12 cellular contexts compared by ENCODE assay signal in the genomic region with DNA sequence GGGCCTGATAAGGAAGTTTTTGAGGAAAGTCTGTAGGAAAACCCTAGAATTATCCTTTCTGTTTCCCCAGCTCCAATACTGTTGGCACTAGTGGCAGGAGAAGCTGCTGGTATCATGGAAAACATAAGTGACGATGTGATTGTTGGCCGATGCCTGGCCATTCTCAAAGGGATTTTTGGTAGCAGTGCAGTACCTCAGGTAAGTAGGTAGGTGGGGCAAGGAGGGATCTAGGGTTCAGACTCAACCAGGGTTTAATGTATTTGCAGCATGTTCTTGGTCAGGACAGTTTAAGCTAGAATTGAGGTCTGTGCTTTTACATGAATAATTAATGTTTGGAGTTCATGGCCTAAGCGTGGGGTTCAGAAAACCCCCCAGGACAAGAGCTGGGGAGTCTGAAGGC.
DNase-seq lines count a peak whose midpoint lies in the region; ATAC-seq and TF ChIP-seq lines count a peak whose summit lies in the region.
"Had no signal": no experiment of that assay in that cellular context is flagged by ENCODE, and none has a peak within 500 bp of the region (broad histone marks: within the 10 kb centered on the region; RNA-seq: fewer than 3 reads in every experiment).

No MANE protein-coding gene starts in this region.

- H3K27ac Mint-ChIP-seq in natural killer cell (no peak overlapping the region), T-cell (no peak overlapping the region)
- no peak overlapping the region for H3K27ac Mint-ChIP-seq in natural killer cell treated with Interleukin-12 subunit alpha and Interleukin-12 subunit beta and Interleukin-15 and Interleukin-18, amount 100 ng/mL, for 72 hours

- peaks cover 0 to 3% of the 10 kb centered on the region in 2 donors for H3K4me1 Mint-ChIP-seq in natural killer cell
- peaks cover 0 to 6% of the 10 kb centered on the region in 2 donors for H3K4me1 Mint-ChIP-seq in natural killer cell treated with Interleukin-12 subunit alpha and Interleukin-12 subunit beta and Interleukin-15 and Interleukin-18, amount 100 ng/mL, for 72 hours (ENCODE audit: low read depth in 2 of 2)
- H3K4me1 Mint-ChIP-seq in T-cell: no peaks in the 10 kb centered on the region

- no peak for TF ChIP-seq CTCF in natural killer cell (IDR thresholded peaks at IDR 0.05)
- peak; percentile 23 for TF ChIP-seq CTCF in fibroblast of pulmonary artery (IDR thresholded peaks at IDR 0.05; ENCODE audit: low read length, missing control alignments)

- H3K9me3 Mint-ChIP-seq in natural killer cell (no peaks in the 10 kb centered on the region), T-cell (no peaks in the 10 kb centered on the region)
- no peaks in the 10 kb centered on the region for H3K9me3 Mint-ChIP-seq in natural killer cell treated with Interleukin-12 subunit alpha and Interleukin-12 subunit beta and Interleukin-15 and Interleukin-18, amount 100 ng/mL, for 72 hours

- DNase-seq in natural killer cell: no peak
- DNase-seq in natural killer cell treated with Interleukin-12 subunit alpha and Interleukin-12 subunit beta and Interleukin-15 and Interleukin-18, amount 100 ng/mL, for 72 hours (ENCODE audit: low spot score): no peak
- DNase-seq in fibroblast of pulmonary artery (ENCODE audit: low read depth): no peak
- no peak for DNase-seq in COLO668 (lab: John Stamatoyannopoulos, UW; ENCODE audit: unreplicated experiment)
- DNase-seq in T-cell: no peak
- DNase-seq: activated CD4-positive, alpha-beta T cell treated with anti-CD3 and anti-CD28 coated beads for 1 hour; activated effector memory CD4-positive, alpha-beta T cell treated with anti-CD3 and anti-CD28 coated beads, Interleukin-2, amount 50 U/mL, for 16 hours; mesenchymal stem cell; SIG-M5 had no signal

- CTCF ChIA-PET in T-cell (lab: Charles Lee): no interaction called here

- POLR2A ChIA-PET in T-cell (lab: Charles Lee): no interaction called here

- H3K4me3 Mint-ChIP-seq in natural killer cell (no peak overlapping the region), T-cell (no peak overlapping the region)
- H3K4me3 Mint-ChIP-seq in natural killer cell treated with Interleukin-12 subunit alpha and Interleukin-12 subunit beta and Interleukin-15 and Interleukin-18, amount 100 ng/mL, for 72 hours: no peak overlapping the region

- ATAC-seq in natural killer cell (peak in 2 of 3 donors; percentile 41 to 47), SK-N-SH treated with all-trans-retinoic acid at 6 μM for 48 hours (peak; percentile 42; the same call in 2 of the 3 replicates), GM21737 (IDR thresholded peaks at IDR 0.05; ENCODE audit: unreplicated experiment) (no peak), HG03135 (IDR thresholded peaks at IDR 0.05; ENCODE audit: unreplicated experiment) (no peak), T-cell (replicated peaks in 1 of 4) (no peak)
- no peak for ATAC-seq in natural killer cell treated with Interleukin-12 subunit alpha and Interleukin-12 subunit beta and Interleukin-15 and Interleukin-18, amount 100 ng/mL, for 72 hours

- no peaks in the 10 kb centered on the region for H3K27me3 Mint-ChIP-seq in natural killer cell (ENCODE audit: low read depth in 2 of 2)
- no peaks in the 10 kb centered on the region for H3K27me3 Mint-ChIP-seq in natural killer cell treated with Interleukin-12 subunit alpha and Interleukin-12 subunit beta and Interleukin-15 and Interleukin-18, amount 100 ng/mL, for 72 hours
- H3K27me3 Mint-ChIP-seq in T-cell: no peaks in the 10 kb centered on the region

- intact Hi-C loops in natural killer cell (cut with micrococcal nuclease): no loop called here

- H3K36me3 Mint-ChIP-seq in natural killer cell (peaks cover 51% of the 10 kb centered on the region), T-cell (peaks cover 82% of the 10 kb centered on the region)
- H3K36me3 Mint-ChIP-seq in natural killer cell treated with Interleukin-12 subunit alpha and Interleukin-12 subunit beta and Interleukin-15 and Interleukin-18, amount 100 ng/mL, for 72 hours: peaks cover 26% of the 10 kb centered on the region

- no peak overlapping the region for H3K4me3 ChIP-seq in fibroblast of pulmonary artery (replicated peaks; ENCODE audit: low read depth, low read length)

TF ChIP-seq in SK-N-SH treated with all-trans-retinoic acid at 6 μM for 48 hours, 23 proteins besides CTCF, POLR2A, EP300 and RAD21:
- TF ChIP-seq, protein P1, sequence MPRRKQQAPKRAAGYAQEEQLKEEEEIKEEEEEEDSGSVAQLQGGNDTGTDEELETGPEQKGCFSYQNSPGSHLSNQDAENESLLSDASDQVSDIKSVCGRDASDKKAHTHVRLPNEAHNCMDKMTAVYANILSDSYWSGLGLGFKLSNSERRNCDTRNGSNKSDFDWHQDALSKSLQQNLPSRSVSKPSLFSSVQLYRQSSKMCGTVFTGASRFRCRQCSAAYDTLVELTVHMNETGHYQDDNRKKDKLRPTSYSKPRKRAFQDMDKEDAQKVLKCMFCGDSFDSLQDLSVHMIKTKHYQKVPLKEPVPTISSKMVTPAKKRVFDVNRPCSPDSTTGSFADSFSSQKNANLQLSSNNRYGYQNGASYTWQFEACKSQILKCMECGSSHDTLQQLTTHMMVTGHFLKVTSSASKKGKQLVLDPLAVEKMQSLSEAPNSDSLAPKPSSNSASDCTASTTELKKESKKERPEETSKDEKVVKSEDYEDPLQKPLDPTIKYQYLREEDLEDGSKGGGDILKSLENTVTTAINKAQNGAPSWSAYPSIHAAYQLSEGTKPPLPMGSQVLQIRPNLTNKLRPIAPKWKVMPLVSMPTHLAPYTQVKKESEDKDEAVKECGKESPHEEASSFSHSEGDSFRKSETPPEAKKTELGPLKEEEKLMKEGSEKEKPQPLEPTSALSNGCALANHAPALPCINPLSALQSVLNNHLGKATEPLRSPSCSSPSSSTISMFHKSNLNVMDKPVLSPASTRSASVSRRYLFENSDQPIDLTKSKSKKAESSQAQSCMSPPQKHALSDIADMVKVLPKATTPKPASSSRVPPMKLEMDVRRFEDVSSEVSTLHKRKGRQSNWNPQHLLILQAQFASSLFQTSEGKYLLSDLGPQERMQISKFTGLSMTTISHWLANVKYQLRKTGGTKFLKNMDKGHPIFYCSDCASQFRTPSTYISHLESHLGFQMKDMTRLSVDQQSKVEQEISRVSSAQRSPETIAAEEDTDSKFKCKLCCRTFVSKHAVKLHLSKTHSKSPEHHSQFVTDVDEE (CRISPR knock-in tag; IDR thresholded peaks at IDR 0.05): no peak
- no peak for TF ChIP-seq TCF4 (CRISPR knock-in tag; IDR thresholded peaks at IDR 0.05; ENCODE audit: borderline replicate concordance)
- TF ChIP-seq ZNF565 (CRISPR knock-in tag; conservative IDR thresholded peaks at IDR 0.05; ENCODE audit: low read depth): no peak

Comparison
In these comparisons a context has a peak if more than half of its experiments do, and no peak if none do; other contexts are left out.
1. ATAC-seq: peak in natural killer cell (2 of 3) and SK-N-SH treated with all-trans-retinoic acid at 6 μM for 48 hours (single experiment); none in natural killer cell treated with Interleukin-12 subunit alpha and Interleukin-12 subunit beta and Interleukin-15 and Interleukin-18, amount 100 ng/mL, for 72 hours (0 of 2), GM21737 (single experiment), HG03135 (single experiment) and T-cell (0 of 4).